In the genomic region with DNA sequence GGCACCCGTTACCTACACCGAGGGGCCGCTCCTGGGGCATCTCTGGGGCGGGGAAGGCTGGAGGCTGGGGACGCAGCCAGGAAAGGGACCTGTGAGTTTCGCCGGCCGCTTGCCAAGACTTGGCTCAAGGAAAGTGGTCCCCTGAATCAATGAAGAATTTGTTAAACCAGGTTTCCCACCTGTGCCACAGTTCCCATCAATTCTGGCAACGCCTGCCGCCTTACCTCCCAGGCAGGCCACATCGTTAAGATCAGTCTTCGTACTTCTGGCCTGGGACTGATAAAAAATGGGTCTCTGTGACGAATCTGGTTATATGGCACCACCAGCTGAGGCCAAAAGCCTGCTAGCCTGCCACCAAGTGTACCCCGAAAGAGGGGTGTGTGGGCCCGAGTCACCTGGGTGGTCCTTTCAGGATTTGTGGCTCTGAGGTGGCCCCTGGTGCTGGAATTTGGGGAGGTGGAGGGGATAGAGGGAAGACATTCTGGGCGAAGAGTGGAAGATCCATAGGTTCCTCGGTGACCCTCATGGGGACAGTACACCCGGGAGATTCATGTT, we compare ENCODE assay signal across 1 cellular context.
TF ChIP-seq lines count a peak whose summit lies in the region.

No MANE protein-coding gene starts in this region.

TF ChIP-seq in H1, 55 proteins besides CTCF, POLR2A, EP300 and RAD21 (continued from another document):
- TF ChIP-seq BACH1 (IDR thresholded peaks at IDR 0.05; ENCODE audit: low read length) (no peak), TAF7 (optimal IDR thresholded peaks at IDR 0.05; ENCODE audit: borderline replicate concordance, low read depth, low read length) (no peak), SP1 (IDR thresholded peaks at IDR 0.05; ENCODE audit: low read depth, low read length) (no peak), BRCA1 (IDR thresholded peaks at IDR 0.05; ENCODE audit: low read depth, low read length) (no peak), TEAD4 (IDR thresholded peaks at IDR 0.05; ENCODE audit: low read depth, low read length) (0 out of 2 replicates have a peak, but pooled peaks have one; percentile 27), NRF1 (IDR thresholded peaks at IDR 0.05; ENCODE audit: low read depth, low read length) (no peak), JUND (IDR thresholded peaks at IDR 0.05; ENCODE audit: low read length) (no peak), POLR2AphosphoS5 (IDR thresholded peaks at IDR 0.05; ENCODE audit: low read depth, low read length) (no peak), FOSL1 (IDR thresholded peaks at IDR 0.05; ENCODE audit: insufficient read depth, low read depth, low read length) (no peak), CTBP2 (IDR thresholded peaks at IDR 0.05; ENCODE audit: borderline replicate concordance, insufficient read depth, insufficient read length, low read length) (no peak), MAFK (IDR thresholded peaks at IDR 0.05; ENCODE audit: low read depth, low read length) (no peak), KDM1A (IDR thresholded peaks at IDR 0.05; ENCODE audit: borderline replicate concordance, low read length) (0 out of 2 replicates have a peak, but pooled peaks have one; percentile 33), TBP (IDR thresholded peaks at IDR 0.05; ENCODE audit: low read depth, low read length) (peak; percentile 40; the same call in 1 of the 2 replicates), HDAC6 (IDR thresholded peaks at IDR 0.05; ENCODE audit: low read depth, low read length) (no peak), CHD1 (IDR thresholded peaks at IDR 0.05; ENCODE audit: low read depth, low read length) (no peak), ZNF274 (IDR thresholded peaks at IDR 0.05; ENCODE audit: borderline replicate concordance, extremely low read depth, low read length) (no peak), SRF (IDR thresholded peaks at IDR 0.05; ENCODE audit: low read depth, low read length) (no peak), GTF2F1 (IDR thresholded peaks at IDR 0.05; ENCODE audit: borderline replicate concordance, low read depth, low read length) (no peak), CEBPB (IDR thresholded peaks at IDR 0.05; ENCODE audit: low read depth, low read length) (no peak)
- TF ChIP-seq, protein P1, sequence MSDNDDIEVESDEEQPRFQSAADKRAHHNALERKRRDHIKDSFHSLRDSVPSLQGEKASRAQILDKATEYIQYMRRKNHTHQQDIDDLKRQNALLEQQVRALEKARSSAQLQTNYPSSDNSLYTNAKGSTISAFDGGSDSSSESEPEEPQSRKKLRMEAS (IDR thresholded peaks at IDR 0.05), result no peak
- TF ChIP-seq, protein P2, sequence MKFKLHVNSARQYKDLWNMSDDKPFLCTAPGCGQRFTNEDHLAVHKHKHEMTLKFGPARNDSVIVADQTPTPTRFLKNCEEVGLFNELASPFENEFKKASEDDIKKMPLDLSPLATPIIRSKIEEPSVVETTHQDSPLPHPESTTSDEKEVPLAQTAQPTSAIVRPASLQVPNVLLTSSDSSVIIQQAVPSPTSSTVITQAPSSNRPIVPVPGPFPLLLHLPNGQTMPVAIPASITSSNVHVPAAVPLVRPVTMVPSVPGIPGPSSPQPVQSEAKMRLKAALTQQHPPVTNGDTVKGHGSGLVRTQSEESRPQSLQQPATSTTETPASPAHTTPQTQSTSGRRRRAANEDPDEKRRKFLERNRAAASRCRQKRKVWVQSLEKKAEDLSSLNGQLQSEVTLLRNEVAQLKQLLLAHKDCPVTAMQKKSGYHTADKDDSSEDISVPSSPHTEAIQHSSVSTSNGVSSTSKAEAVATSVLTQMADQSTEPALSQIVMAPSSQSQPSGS (IDR thresholded peaks at IDR 0.05; ENCODE audit: low read length), result no peak
TF ChIP-seq in H1: peak in this region for 3.
